Comparison of ENCODE assay signal across 8 cellular contexts in genomic region chr1:28509705-28510349, GRCh38. TPM values are rescaled to one million over a fixed set of nuclear protein-coding genes. Genes with fewer than 3 reads are reported as not detected.
DNase-seq lines count a peak whose midpoint lies in the region; ATAC-seq, FAIRE-seq and TF ChIP-seq lines count a peak whose summit lies in the region.

No MANE protein-coding gene starts in this region.

- H2AFZ ChIP-seq in astrocyte (ENCODE audit: low read depth, low read length) = no peak overlapping the region

- peak overlapping the region; percentile 94 for H3K4me3 Mint-ChIP-seq in CD4-positive, alpha-beta T cell
- H3K4me3 Mint-ChIP-seq in astrocyte (ENCODE audit: unreplicated experiment) = peak overlapping the region; percentile 99
- peak overlapping the region; percentile 97 for H3K4me3 Mint-ChIP-seq in memory B cell

- H3K9me3 Mint-ChIP-seq in CD4-positive, alpha-beta T cell = no peaks in the 10 kb centered on the region
- H3K9me3 Mint-ChIP-seq in astrocyte (ENCODE audit: unreplicated experiment) (no peaks in the 10 kb centered on the region), memory B cell (no peaks in the 10 kb centered on the region)

- peak overlapping the region; percentile 88 for H3K4me2 ChIP-seq in astrocyte (ENCODE audit: low read length)

- no peak for TF ChIP-seq CTCF in CD4-positive, alpha-beta T cell (IDR thresholded peaks at IDR 0.05)
- TF ChIP-seq CTCF in astrocyte (IDR thresholded peaks at IDR 0.05; ENCODE audit: insufficient read depth, low read depth, low read length) = no peak

- CTCF ChIA-PET in CD4-positive, alpha-beta T cell (lab: Charles Lee) = interaction anchor here (0.5 to 1.3 kb wide), 3 partner anchors 9 to 54 kb away, joined by 3 to 4 read pairs (median 3); no protein-coding TSS in a partner anchor

- POLR2A ChIA-PET in CD4-positive, alpha-beta T cell (lab: Charles Lee) = interaction anchor here (1.0 to 7.0 kb wide), 4 partner anchors 9 to 265 kb away, joined by 3 to 111 read pairs (median 6); partner anchors contain the start of gene TAF12

- no peak for FAIRE-seq in astrocyte (lab: Jason Lieb, UNC)

- H3K4me1 ChIP-seq in NT2/D1 (ENCODE audit: insufficient read depth, insufficient read length) (no peaks in the 10 kb centered on the region), astrocyte (ENCODE audit: insufficient read depth, low read length) (peaks cover 25% of the 10 kb centered on the region)

- no peaks in the 10 kb centered on the region for H3K27me3 Mint-ChIP-seq in CD4-positive, alpha-beta T cell
- no peaks in the 10 kb centered on the region for H3K27me3 Mint-ChIP-seq in astrocyte (ENCODE audit: low read depth, unreplicated experiment)
- H3K27me3 Mint-ChIP-seq in memory B cell = no peaks in the 10 kb centered on the region

- no peak for ATAC-seq in CD4-positive, alpha-beta T cell (ENCODE audit: poor library complexity)
- ATAC-seq in memory B cell (ENCODE audit: low read depth) (no peak), GM21381 (IDR thresholded peaks at IDR 0.05; ENCODE audit: unreplicated experiment) (no peak)

- H3K9ac ChIP-seq in NT2/D1 (ENCODE audit: insufficient read length, low read depth) = peak overlapping the region; percentile 95
- H3K9ac ChIP-seq in astrocyte (ENCODE audit: low read length) = peak overlapping the region; percentile 94

- peak in 1 of 10 experiments; percentile 20 for DNase-seq in CD4-positive, alpha-beta T cell
- DNase-seq in NT2/D1 (ENCODE audit: low read depth, low spot score) (no peak), astrocyte (ENCODE audit: low read depth) (peak; percentile 38), memory B cell (ENCODE audit: low spot score in 2 of 2) (no peak), NCI-H1092 (lab: John Stamatoyannopoulos, UW) (no peak), kidney glomerular epithelial cell (lab: John Stamatoyannopoulos, UW) (no peak), HuH-7.5 (ENCODE audit: low spot score) (no peak)

- H3K79me2 ChIP-seq in astrocyte (ENCODE audit: insufficient read depth, low read length) = peaks cover 49% of the 10 kb centered on the region

- H4K20me1 ChIP-seq in astrocyte (ENCODE audit: insufficient read depth, low read length) = peaks cover 76% of the 10 kb centered on the region

- H3K4me1 Mint-ChIP-seq in CD4-positive, alpha-beta T cell (ENCODE audit: low read depth) = peaks cover 65% of the 10 kb centered on the region
- H3K4me1 Mint-ChIP-seq in astrocyte (ENCODE audit: low read depth, unreplicated experiment) = peaks cover 20% of the 10 kb centered on the region
- H3K4me1 Mint-ChIP-seq in memory B cell = peaks cover 38% of the 10 kb centered on the region

- H3K27me3 ChIP-seq in CD4-positive, alpha-beta T cell (ENCODE audit: control insufficient read depth, insufficient read depth, low read length) = no peaks in the 10 kb centered on the region
- no peaks in the 10 kb centered on the region for H3K27me3 ChIP-seq in NT2/D1 (ENCODE audit: insufficient read depth, insufficient read length)
- no peaks in the 10 kb centered on the region for H3K27me3 ChIP-seq in astrocyte (ENCODE audit: insufficient read depth, low read length)

- peak overlapping the region; percentile 88 for H3K27ac Mint-ChIP-seq in CD4-positive, alpha-beta T cell
- H3K27ac Mint-ChIP-seq in astrocyte (ENCODE audit: unreplicated experiment) = peak overlapping the region; percentile 100
- peak overlapping the region; percentile 95 for H3K27ac Mint-ChIP-seq in memory B cell

- no peaks in the 10 kb centered on the region for H3K9me3 ChIP-seq in CD4-positive, alpha-beta T cell (ENCODE audit: control insufficient read depth, low read length)
- H3K9me3 ChIP-seq in NT2/D1 (ENCODE audit: insufficient read depth, low read length) (no peaks in the 10 kb centered on the region), astrocyte (ENCODE audit: insufficient read depth, low read depth, low read length) (no peaks in the 10 kb centered on the region)

- H3K36me3 ChIP-seq in NT2/D1 (ENCODE audit: insufficient read depth, insufficient read length, low read length) = peaks cover 72% of the 10 kb centered on the region
- peaks cover 48% of the 10 kb centered on the region for H3K36me3 ChIP-seq in astrocyte (ENCODE audit: insufficient read depth, low read length)

- H3K36me3 Mint-ChIP-seq in CD4-positive, alpha-beta T cell (ENCODE audit: low read depth) = peaks cover 88% of the 10 kb centered on the region
- H3K36me3 Mint-ChIP-seq in astrocyte (ENCODE audit: low read depth, unreplicated experiment) (peaks cover 37% of the 10 kb centered on the region), memory B cell (peaks cover 36% of the 10 kb centered on the region)

- intact Hi-C loops in CD4-positive, alpha-beta T cell (cut with DNase I, micrococcal nuclease) = loop anchor here (5.0 kb wide), 4 partner anchors 42 to 263 kb away; partner anchors contain the start of genes YTHDF2 (in 2 of the 2), TAF12 (in 1 of the 2) and TRNAU1AP (in 1 of the 2)

- H3K4me3 ChIP-seq in NT2/D1 (ENCODE audit: insufficient read length, low read depth) (peak overlapping the region; percentile 1), astrocyte (ENCODE audit: insufficient read depth, low read depth, low read length) (peak overlapping the region; percentile 92)

- H3K27ac ChIP-seq in CD4-positive, alpha-beta T cell (ENCODE audit: low read depth, low read length) = peak overlapping the region; percentile 61
- H3K27ac ChIP-seq in astrocyte (ENCODE audit: low read depth, low read length) = peak overlapping the region; percentile 73

RNA-seq across cellular contexts. Expression of gene RCC1, which starts 4.0 kb away (rescaled TPM):
- 1 to 10 TPM; 8.5 to 9.9 TPM for total RNA-seq in CD4-positive, alpha-beta T cell
- 21.8 and 23.7 TPM in 2 replicates for total RNA-seq in astrocyte

RNA-seq across cellular contexts. Expression of gene TRNAU1AP, which starts 43.1 kb away (rescaled TPM):
- 10 to 100 TPM; 21.4 to 24.2 TPM for total RNA-seq in CD4-positive, alpha-beta T cell
- 20.5 and 21.7 TPM in 2 replicates for total RNA-seq in astrocyte
